25 cellular contexts compared by ENCODE assay signal in genomic region chr5:149048806-149049205, GRCh38. TPM values are rescaled to one million over a fixed set of nuclear protein-coding genes. Genes with fewer than 3 reads are reported as not detected.
DNase-seq lines count a peak whose midpoint lies in the region; ATAC-seq and TF ChIP-seq lines count a peak whose summit lies in the region.
"Had no signal": no experiment of that assay in that cellular context is flagged by ENCODE, and none has a peak within 500 bp of the region (broad histone marks: within the 10 kb centered on the region; RNA-seq: fewer than 3 reads in every experiment).

No MANE protein-coding gene starts in this region.

- H2BK120ac ChIP-seq in trophoblast cell (ENCODE audit: insufficient read depth, low read length, poor library complexity) = no peak overlapping the region

- no peak overlapping the region for H4K91ac ChIP-seq in trophoblast cell (ENCODE audit: low read depth, low read length)

- H2AK5ac ChIP-seq in trophoblast cell (ENCODE audit: low read length) = no peak overlapping the region

- TF ChIP-seq CTCF in VCaP (conservative IDR thresholded peaks at IDR 0.05) (no peak), lower lobe of right lung (IDR thresholded peaks at IDR 0.05) (no peak), PC-9 (conservative IDR thresholded peaks at IDR 0.05) (no peak)

- H3K4me2 ChIP-seq in trophoblast cell (ENCODE audit: low read length) (no peak overlapping the region), PC-9 (no peak overlapping the region)
- H3K4me2 ChIP-seq: BLaER1 treated with 17β-estradiol and CSF1 and Interleukin-3, amounts not matched to agents 10 nM and 100 nM; KMS-11 had no signal

- no peaks in the 10 kb centered on the region; the same call in 1 of the 2 replicates for H3F3A ChIP-seq in PC-9 (ENCODE audit: insufficient read depth, low read depth)

- no peak overlapping the region for H4K12ac ChIP-seq in trophoblast cell (ENCODE audit: low read depth, low read length)

- ATAC-seq in HG02938 (IDR thresholded peaks at IDR 0.05; ENCODE audit: unreplicated experiment) (no peak), lower lobe of right lung (no peak)
- ATAC-seq: Right ventricle myocardium inferior, SK-N-SH treated with all-trans-retinoic acid at 6 μM for 48 hours had no signal

- BruUV-seq in PC-9 (replicated peaks; lab: Mats Ljungman, UMichigan) = no TSS peak

- in situ Hi-C loops in Caki2 (cut with HindIII; ENCODE audit: low pct_unique_long_range_greater_than_20kb, low sequenced_read_pairs) = no loop called here

- H3K14ac ChIP-seq in trophoblast cell (ENCODE audit: low read length) = no peak overlapping the region

- CTCF ChIA-PET in PC-9 (lab: Charles Lee) = interaction anchor here (0.6 kb wide), 1 partner anchor 762 kb away, joined by 3 read pairs; no protein-coding TSS in a partner anchor

- no peak overlapping the region for H2AFZ ChIP-seq in trophoblast cell (ENCODE audit: insufficient read depth, low read length, poor library complexity)
- no peak overlapping the region for H2AFZ ChIP-seq in PC-9
- H2AFZ ChIP-seq: GM23248 had no signal

- no peaks in the 10 kb centered on the region for H4K20me1 ChIP-seq in PC-9 (ENCODE audit: insufficient read depth)
- H4K20me1 ChIP-seq: BLaER1 treated with 17β-estradiol and CSF1 and Interleukin-3, amounts not matched to agents 10 nM and 100 nM had no signal

- no peak overlapping the region for H2BK5ac ChIP-seq in trophoblast cell (ENCODE audit: low read depth, low read length, poor library complexity)

- H3K36me3 ChIP-seq in trophoblast cell (ENCODE audit: control insufficient read depth in 1 of 2, insufficient read depth in 2 of 2, low read length in 2 of 2) (no peaks in the 10 kb centered on the region), lower lobe of right lung (no peaks in the 10 kb centered on the region), PC-9 (ENCODE audit: low read depth) (peaks cover 37% of the 10 kb centered on the region; the same call in 1 of the 2 replicates)
- H3K36me3 ChIP-seq: BLaER1 treated with 17β-estradiol and CSF1 and Interleukin-3, amounts not matched to agents 10 nM and 100 nM had no signal

- no peaks in the 10 kb centered on the region for H3K9me3 ChIP-seq in trophoblast cell (ENCODE audit: insufficient read depth, low read depth, low read length)
- no peaks in the 10 kb centered on the region for H3K9me3 ChIP-seq in lower lobe of right lung
- peaks cover 4% of the 10 kb centered on the region; the same call in 1 of the 2 replicates for H3K9me3 ChIP-seq in PC-9 (ENCODE audit: insufficient read depth, low read depth)
- H3K9me3 ChIP-seq: BLaER1 treated with 17β-estradiol and CSF1 and Interleukin-3, amounts not matched to agents 10 nM and 100 nM; SJCRH30 had no signal

- H3K27ac ChIP-seq in VCaP = peak overlapping the region; percentile 53
- H3K27ac ChIP-seq in trophoblast cell (ENCODE audit: low read depth, low read length) = no peak overlapping the region
- no peak overlapping the region for H3K27ac ChIP-seq in lower lobe of right lung
- H3K27ac ChIP-seq in PC-9 = no peak overlapping the region
- H3K27ac ChIP-seq: BLaER1 treated with 17β-estradiol and CSF1 and Interleukin-3, amounts not matched to agents 10 nM and 100 nM; GM23248; KMS-11; SJCRH30 had no signal

- H3K4ac ChIP-seq in trophoblast cell (ENCODE audit: low read depth, low read length) = no peak overlapping the region

- no CpG with 5 or more reads among the region's 4 CpGs for WGBS in trophoblast cell (ENCODE audit: extremely low coverage, insufficient coverage, insufficient read length)

- no peak overlapping the region for H3K4me3 ChIP-seq in trophoblast cell (ENCODE audit: low read depth, low read length)
- no peak overlapping the region for H3K4me3 ChIP-seq in lower lobe of right lung
- H3K4me3 ChIP-seq in PC-9 = no peak overlapping the region
- H3K4me3 ChIP-seq: BLaER1 treated with 17β-estradiol and CSF1 and Interleukin-3, amounts not matched to agents 10 nM and 100 nM; GM23248; SJCRH30 had no signal

- H4K8ac ChIP-seq in trophoblast cell (ENCODE audit: low read depth, low read length) = no peak overlapping the region

- H3K79me1 ChIP-seq in trophoblast cell (ENCODE audit: low read length) = no peaks in the 10 kb centered on the region

- intact Hi-C loops in lower lobe of right lung (cut with DNase I) (no loop called here), PC-9 (cut with micrococcal nuclease; ENCODE audit: unreplicated experiment) (no loop called here)

- peak overlapping the region; percentile 62 for H3K9ac ChIP-seq in trophoblast cell (ENCODE audit: low read length)
- H3K9ac ChIP-seq: BLaER1 treated with 17β-estradiol and CSF1 and Interleukin-3, amounts not matched to agents 10 nM and 100 nM; GM23248; KMS-11 had no signal

- no peaks in the 10 kb centered on the region for H3K9me2 ChIP-seq in PC-9 (ENCODE audit: insufficient read depth)

- H3K27me3 ChIP-seq in trophoblast cell (ENCODE audit: insufficient read depth, low read length) = no peaks in the 10 kb centered on the region
- no peaks in the 10 kb centered on the region for H3K27me3 ChIP-seq in lower lobe of right lung (ENCODE audit: low read depth)
- H3K27me3 ChIP-seq in PC-9 (ENCODE audit: insufficient read depth, low read depth) = no peaks in the 10 kb centered on the region
- H3K27me3 ChIP-seq: BLaER1 treated with 17β-estradiol and CSF1 and Interleukin-3, amounts not matched to agents 10 nM and 100 nM; SJCRH30 had no signal

- POLR2A ChIA-PET in PC-9 (lab: Charles Lee; ENCODE audit: unreplicated experiment) = interaction anchor here (0.6 kb wide), 2 partner anchors 10 to 73 kb away, joined by 3 to 5 read pairs; no protein-coding TSS in a partner anchor

- no peaks in the 10 kb centered on the region for H3K4me1 ChIP-seq in trophoblast cell (ENCODE audit: control insufficient read depth in 1 of 2, insufficient read depth in 2 of 2, low read length in 2 of 2)
- no peaks in the 10 kb centered on the region for H3K4me1 ChIP-seq in lower lobe of right lung
- H3K4me1 ChIP-seq in PC-9 (replicated peaks; ENCODE audit: insufficient read depth) = 0 out of 2 replicates have a peak, but pooled peaks cover 6% of the 10 kb centered on the region
- H3K4me1 ChIP-seq: BLaER1 treated with 17β-estradiol and CSF1 and Interleukin-3, amounts not matched to agents 10 nM and 100 nM; SJCRH30 had no signal

- no peak overlapping the region for H3K23ac ChIP-seq in trophoblast cell (ENCODE audit: low read length)

- no peak overlapping the region for H2BK12ac ChIP-seq in trophoblast cell (ENCODE audit: low read length)

- DNase-seq in Caki2 (ENCODE audit: low read depth) (peak; percentile 82), kidney glomerular epithelial cell (lab: John Stamatoyannopoulos, UW) (peak; percentile 28), trophoblast cell (no peak), lower lobe of right lung (no peak), PC-9 (no peak), T-helper 9 cell (no peak)
- DNase-seq: 8988T; CD4-positive, alpha-beta T cell; GM23248; H7; NCI-H1092; NCI-H1436; NCI-H187; NCI-H2081 treated with DMSO at 0.1 percent for 48 hours; NCI-H2171; NCI-H226; NCI-H510A had no signal

- no peaks in the 10 kb centered on the region for H3K79me2 ChIP-seq in trophoblast cell (ENCODE audit: control insufficient read depth, insufficient read depth, low read length, poor library complexity)
- no peaks in the 10 kb centered on the region for H3K79me2 ChIP-seq in PC-9 (ENCODE audit: low read depth)

- H3K18ac ChIP-seq in trophoblast cell (ENCODE audit: low read length) = no peak overlapping the region

RNA-seq across cellular contexts. Expression of gene SH3TC2, which starts 14.1 kb away (rescaled TPM):
- 2.4 and 5.1 TPM in 2 replicates for total RNA-seq in Caki2 (2014; rRNA removed; shearing (Covaris generic); ENCODE audit: low replicate concordance)
- 4.7 and 4.8 TPM in 2 replicates for polyA plus RNA-seq in trophoblast cell (2013)
- 0.92 TPM for total RNA-seq in lower lobe of right lung
- total RNA-seq in PC-9 (2021) = 32.1 and 38.8 TPM in 2 replicates
- total RNA-seq: CD4-positive, alpha-beta T cell; H7 had no signal
- polyA plus RNA-seq: IgD-negative memory B cell had no signal

Comparison
In these comparisons a context has a peak if more than half of its experiments do, and no peak if none do; other contexts are left out.
1. DNase-seq: peak in Caki2 (single experiment) and kidney glomerular epithelial cell (single experiment); none in trophoblast cell (0 of 2), lower lobe of right lung (single experiment), PC-9 (0 of 2) and T-helper 9 cell (single experiment).